ENCODE assay signal across 1 cellular context in genomic region chrX:7083468-7084396, GRCh38.
TF ChIP-seq lines count a peak whose summit lies in the region.

No MANE protein-coding gene starts in this region.

TF ChIP-seq in HepG2, 621 proteins besides CTCF, POLR2A, EP300 and RAD21 (continued from another document):
- TF ChIP-seq ZNF446 (CRISPR knock-in tag; IDR thresholded peaks at IDR 0.05): no peak
- no peak for TF ChIP-seq FOXK2 (IDR thresholded peaks at IDR 0.05)
- no peak for TF ChIP-seq ZSCAN22 (CRISPR knock-in tag; IDR thresholded peaks at IDR 0.05)
- TF ChIP-seq, protein P1, sequence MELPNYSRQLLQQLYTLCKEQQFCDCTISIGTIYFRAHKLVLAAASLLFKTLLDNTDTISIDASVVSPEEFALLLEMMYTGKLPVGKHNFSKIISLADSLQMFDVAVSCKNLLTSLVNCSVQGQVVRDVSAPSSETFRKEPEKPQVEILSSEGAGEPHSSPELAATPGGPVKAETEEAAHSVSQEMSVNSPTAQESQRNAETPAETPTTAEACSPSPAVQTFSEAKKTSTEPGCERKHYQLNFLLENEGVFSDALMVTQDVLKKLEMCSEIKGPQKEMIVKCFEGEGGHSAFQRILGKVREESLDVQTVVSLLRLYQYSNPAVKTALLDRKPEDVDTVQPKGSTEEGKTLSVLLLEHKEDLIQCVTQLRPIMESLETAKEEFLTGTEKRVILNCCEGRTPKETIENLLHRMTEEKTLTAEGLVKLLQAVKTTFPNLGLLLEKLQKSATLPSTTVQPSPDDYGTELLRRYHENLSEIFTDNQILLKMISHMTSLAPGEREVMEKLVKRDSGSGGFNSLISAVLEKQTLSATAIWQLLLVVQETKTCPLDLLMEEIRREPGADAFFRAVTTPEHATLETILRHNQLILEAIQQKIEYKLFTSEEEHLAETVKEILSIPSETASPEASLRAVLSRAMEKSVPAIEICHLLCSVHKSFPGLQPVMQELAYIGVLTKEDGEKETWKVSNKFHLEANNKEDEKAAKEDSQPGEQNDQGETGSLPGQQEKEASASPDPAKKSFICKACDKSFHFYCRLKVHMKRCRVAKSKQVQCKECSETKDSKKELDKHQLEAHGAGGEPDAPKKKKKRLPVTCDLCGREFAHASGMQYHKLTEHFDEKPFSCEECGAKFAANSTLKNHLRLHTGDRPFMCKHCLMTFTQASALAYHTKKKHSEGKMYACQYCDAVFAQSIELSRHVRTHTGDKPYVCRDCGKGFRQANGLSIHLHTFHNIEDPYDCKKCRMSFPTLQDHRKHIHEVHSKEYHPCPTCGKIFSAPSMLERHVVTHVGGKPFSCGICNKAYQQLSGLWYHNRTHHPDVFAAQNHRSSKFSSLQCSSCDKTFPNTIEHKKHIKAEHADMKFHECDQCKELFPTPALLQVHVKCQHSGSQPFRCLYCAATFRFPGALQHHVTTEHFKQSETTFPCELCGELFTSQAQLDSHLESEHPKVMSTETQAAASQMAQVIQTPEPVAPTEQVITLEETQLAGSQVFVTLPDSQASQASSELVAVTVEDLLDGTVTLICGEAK (IDR thresholded peaks at IDR 0.05): no peak
- TF ChIP-seq, protein P1 (CRISPR knock-in tag; IDR thresholded peaks at IDR 0.05): no peak
